1 cellular context compared by ENCODE assay signal in genomic region chr1:31181515-31182343, GRCh38.
TF ChIP-seq lines count a peak whose summit lies in the region.

No MANE protein-coding gene starts in this region.

TF ChIP-seq in HepG2, 621 proteins besides CTCF, POLR2A, EP300 and RAD21 (continued from another document and continues in another):
- no peak for TF ChIP-seq ZGPAT (CRISPR knock-in tag; IDR thresholded peaks at IDR 0.05)
- no peak for TF ChIP-seq NFE2 (CRISPR knock-in tag; IDR thresholded peaks at IDR 0.05)
- TF ChIP-seq, protein P1, sequence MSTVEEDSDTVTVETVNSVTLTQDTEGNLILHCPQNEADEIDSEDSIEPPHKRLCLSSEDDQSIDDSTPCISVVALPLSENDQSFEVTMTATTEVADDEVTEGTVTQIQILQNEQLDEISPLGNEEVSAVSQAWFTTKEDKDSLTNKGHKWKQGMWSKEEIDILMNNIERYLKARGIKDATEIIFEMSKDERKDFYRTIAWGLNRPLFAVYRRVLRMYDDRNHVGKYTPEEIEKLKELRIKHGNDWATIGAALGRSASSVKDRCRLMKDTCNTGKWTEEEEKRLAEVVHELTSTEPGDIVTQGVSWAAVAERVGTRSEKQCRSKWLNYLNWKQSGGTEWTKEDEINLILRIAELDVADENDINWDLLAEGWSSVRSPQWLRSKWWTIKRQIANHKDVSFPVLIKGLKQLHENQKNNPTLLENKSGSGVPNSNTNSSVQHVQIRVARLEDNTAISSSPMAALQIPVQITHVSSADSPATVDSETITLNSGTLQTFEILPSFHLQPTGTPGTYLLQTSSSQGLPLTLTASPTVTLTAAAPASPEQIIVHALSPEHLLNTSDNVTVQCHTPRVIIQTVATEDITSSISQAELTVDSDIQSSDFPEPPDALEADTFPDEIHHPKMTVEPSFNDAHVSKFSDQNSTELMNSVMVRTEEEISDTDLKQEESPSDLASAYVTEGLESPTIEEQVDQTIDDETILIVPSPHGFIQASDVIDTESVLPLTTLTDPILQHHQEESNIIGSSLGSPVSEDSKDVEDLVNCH (CRISPR knock-in tag; IDR thresholded peaks at IDR 0.05): no peak
- peak; percentile 10; the same call in 1 of the 3 replicates for TF ChIP-seq MXI1 (IDR thresholded peaks at IDR 0.05; ENCODE audit: borderline replicate concordance, low read depth, low read length)
- TF ChIP-seq MXD4 (CRISPR knock-in tag; IDR thresholded peaks at IDR 0.05): no peak; the same call in 1 of the 2 replicates
- TF ChIP-seq ONECUT2 (CRISPR knock-in tag; IDR thresholded peaks at IDR 0.05): no peak
- TF ChIP-seq, protein P2, sequence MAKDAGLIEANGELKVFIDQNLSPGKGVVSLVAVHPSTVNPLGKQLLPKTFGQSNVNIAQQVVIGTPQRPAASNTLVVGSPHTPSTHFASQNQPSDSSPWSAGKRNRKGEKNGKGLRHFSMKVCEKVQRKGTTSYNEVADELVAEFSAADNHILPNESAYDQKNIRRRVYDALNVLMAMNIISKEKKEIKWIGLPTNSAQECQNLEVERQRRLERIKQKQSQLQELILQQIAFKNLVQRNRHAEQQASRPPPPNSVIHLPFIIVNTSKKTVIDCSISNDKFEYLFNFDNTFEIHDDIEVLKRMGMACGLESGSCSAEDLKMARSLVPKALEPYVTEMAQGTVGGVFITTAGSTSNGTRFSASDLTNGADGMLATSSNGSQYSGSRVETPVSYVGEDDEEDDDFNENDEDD (CRISPR knock-in tag; IDR thresholded peaks at IDR 0.05; ENCODE audit: borderline replicate concordance): peak; percentile 50; the same call in 1 of the 2 replicates
- peak; percentile 53; the same call in 1 of the 2 replicates for TF ChIP-seq MYC (CRISPR knock-in tag; IDR thresholded peaks at IDR 0.05; ENCODE audit: borderline replicate concordance)
- TF ChIP-seq ZMAT3 (CRISPR knock-in tag; conservative IDR thresholded peaks at IDR 0.05): no peak; the same call in 1 of the 2 replicates
- TF ChIP-seq CHD4 (IDR thresholded peaks at IDR 0.05; ENCODE audit: borderline replicate concordance, low read length): no peak; the same call in 1 of the 2 replicates
- TF ChIP-seq SNAI1 (CRISPR knock-in tag; IDR thresholded peaks at IDR 0.05; ENCODE audit: borderline replicate concordance): no peak
- peak; percentile 41; the same call in 1 of the 2 replicates for TF ChIP-seq SALL1 (CRISPR knock-in tag; IDR thresholded peaks at IDR 0.05)
- no peak for TF ChIP-seq NFIC (IDR thresholded peaks at IDR 0.05; ENCODE audit: low read length)
- TF ChIP-seq NR2F6 (IDR thresholded peaks at IDR 0.05): no peak
- TF ChIP-seq NR2F6 (CRISPR knock-in tag; IDR thresholded peaks at IDR 0.05): no peak
- TF ChIP-seq, protein P3, sequence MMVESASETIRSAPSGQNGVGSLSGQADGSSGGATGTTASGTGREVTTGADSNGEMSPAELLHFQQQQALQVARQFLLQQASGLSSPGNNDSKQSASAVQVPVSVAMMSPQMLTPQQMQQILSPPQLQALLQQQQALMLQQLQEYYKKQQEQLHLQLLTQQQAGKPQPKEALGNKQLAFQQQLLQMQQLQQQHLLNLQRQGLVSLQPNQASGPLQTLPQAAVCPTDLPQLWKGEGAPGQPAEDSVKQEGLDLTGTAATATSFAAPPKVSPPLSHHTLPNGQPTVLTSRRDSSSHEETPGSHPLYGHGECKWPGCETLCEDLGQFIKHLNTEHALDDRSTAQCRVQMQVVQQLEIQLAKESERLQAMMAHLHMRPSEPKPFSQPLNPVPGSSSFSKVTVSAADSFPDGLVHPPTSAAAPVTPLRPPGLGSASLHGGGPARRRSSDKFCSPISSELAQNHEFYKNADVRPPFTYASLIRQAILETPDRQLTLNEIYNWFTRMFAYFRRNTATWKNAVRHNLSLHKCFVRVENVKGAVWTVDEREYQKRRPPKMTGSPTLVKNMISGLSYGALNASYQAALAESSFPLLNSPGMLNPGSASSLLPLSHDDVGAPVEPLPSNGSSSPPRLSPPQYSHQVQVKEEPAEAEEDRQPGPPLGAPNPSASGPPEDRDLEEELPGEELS (CRISPR knock-in tag; IDR thresholded peaks at IDR 0.05): 0 out of 2 replicates have a peak, but pooled peaks have one; percentile 17
- TF ChIP-seq REST (IDR thresholded peaks at IDR 0.05; ENCODE audit: borderline replicate concordance in 1 of 2, low read depth in 1 of 2, low read length in 2 of 2): peak; percentile 44 to 45
- no peak for TF ChIP-seq BCLAF1 (IDR thresholded peaks at IDR 0.05)
- TF ChIP-seq AKNA (CRISPR knock-in tag; IDR thresholded peaks at IDR 0.05; ENCODE audit: borderline replicate concordance): 0 out of 2 replicates have a peak, but pooled peaks have one; percentile 30
- peak; percentile 13; the same call in 1 of the 2 replicates for TF ChIP-seq ZBTB20 (CRISPR knock-in tag; IDR thresholded peaks at IDR 0.05; ENCODE audit: borderline replicate concordance, low read depth)
- 0 out of 2 replicates have a peak, but pooled peaks have one; percentile 31 for TF ChIP-seq HDAC2 (CRISPR knock-in tag; IDR thresholded peaks at IDR 0.05)
- no peak for TF ChIP-seq ZNF180 (CRISPR knock-in tag; IDR thresholded peaks at IDR 0.05; ENCODE audit: borderline replicate concordance, low read depth)
- no peak for TF ChIP-seq PRDM15 (CRISPR knock-in tag; IDR thresholded peaks at IDR 0.05)
- peak; percentile 28 for TF ChIP-seq ASH2L (IDR thresholded peaks at IDR 0.05; ENCODE audit: insufficient read length, low read depth, low read length)
- TF ChIP-seq SMYD3 (CRISPR knock-in tag; IDR thresholded peaks at IDR 0.05): no peak
- no peak for TF ChIP-seq ZNF326 (CRISPR knock-in tag; IDR thresholded peaks at IDR 0.05; ENCODE audit: borderline replicate concordance)
- no peak for TF ChIP-seq THAP11 (CRISPR knock-in tag; IDR thresholded peaks at IDR 0.05)
